Comparison of ENCODE assay signal across 8 cellular contexts in genomic region chr11:93662177-93662575, GRCh38. TPM values are rescaled to one million over a fixed set of nuclear protein-coding genes. Genes with fewer than 3 reads are reported as not detected.
DNase-seq lines count a peak whose midpoint lies in the region; ATAC-seq and TF ChIP-seq lines count a peak whose summit lies in the region.

No MANE protein-coding gene starts in this region.

- H3K9ac ChIP-seq in colonic mucosa (ENCODE audit: low read depth in 2 of 2, low read length in 2 of 2): peak overlapping the region; percentile 53 to 84

- peaks cover 25% of the 10 kb centered on the region for H3K27me3 Mint-ChIP-seq in nephron progenitor cell (ENCODE audit: low read depth, poor library complexity)

- peak overlapping the region; percentile 88 for H3K27ac Mint-ChIP-seq in nephron progenitor cell

- peaks cover 17% of the 10 kb centered on the region for H3K4me1 Mint-ChIP-seq in nephron progenitor cell

- H3K9me3 Mint-ChIP-seq in nephron progenitor cell: no peaks in the 10 kb centered on the region

- no peaks in the 10 kb centered on the region for H3K36me3 ChIP-seq in colonic mucosa

- H3K4me3 Mint-ChIP-seq in nephron progenitor cell: peak overlapping the region; percentile 95

- ATAC-seq in GM19455 (IDR thresholded peaks at IDR 0.05; ENCODE audit: unreplicated experiment): peak; percentile 10

- no peaks in the 10 kb centered on the region for H3K9me3 ChIP-seq in colonic mucosa

- H3K36me3 Mint-ChIP-seq in nephron progenitor cell (ENCODE audit: low read depth): peaks cover 15% of the 10 kb centered on the region

- no peak for TF ChIP-seq CTCF in C4-2B (conservative IDR thresholded peaks at IDR 0.05)
- TF ChIP-seq CTCF in colonic mucosa (IDR thresholded peaks at IDR 0.05): no peak
- no peak for TF ChIP-seq CTCF in nephron progenitor cell (IDR thresholded peaks at IDR 0.05)

- H3K27ac ChIP-seq in C4-2B: peak overlapping the region; percentile 95
- peak overlapping the region; percentile 92 for H3K27ac ChIP-seq in colonic mucosa
- H3K27ac ChIP-seq in caudate nucleus (ENCODE audit: low read depth, low read length): no peak overlapping the region

- H3K4me1 ChIP-seq in colonic mucosa: peaks cover 9% of the 10 kb centered on the region

- peak; percentile 5 for DNase-seq in LoVo (ENCODE audit: low spot score)
- DNase-seq in colonic mucosa: no peak
- no peak for DNase-seq in nephron progenitor cell
- no peak for DNase-seq in NCI-H2196 treated with DMSO at 0.1 percent for 48 hours (lab: John Stamatoyannopoulos, UW; ENCODE audit: unreplicated experiment)
- no peak for DNase-seq in anterior cingulate cortex (lab: John Stamatoyannopoulos, UW)
- DNase-seq in caudate nucleus (lab: John Stamatoyannopoulos, UW): no peak

- H3K27me3 ChIP-seq in colonic mucosa: no peaks in the 10 kb centered on the region

- intact Hi-C loops in colonic mucosa (cut with DNase I): loop anchor here (5.0 kb wide), 1 partner anchor 75 kb away; no protein-coding TSS in a partner anchor

- peak overlapping the region; percentile 93 for H3K4me3 ChIP-seq in colonic mucosa

RNA-seq across cellular contexts. Expression of gene CEP295, which starts 0.7 kb away (rescaled TPM):
- total RNA-seq in colonic mucosa: 10 to 100 TPM in 1 of 2 donors, 1 to 10 TPM in 1; 9.8 to 14.8 TPM
